16 cellular contexts compared by ENCODE assay signal in the genomic region with DNA sequence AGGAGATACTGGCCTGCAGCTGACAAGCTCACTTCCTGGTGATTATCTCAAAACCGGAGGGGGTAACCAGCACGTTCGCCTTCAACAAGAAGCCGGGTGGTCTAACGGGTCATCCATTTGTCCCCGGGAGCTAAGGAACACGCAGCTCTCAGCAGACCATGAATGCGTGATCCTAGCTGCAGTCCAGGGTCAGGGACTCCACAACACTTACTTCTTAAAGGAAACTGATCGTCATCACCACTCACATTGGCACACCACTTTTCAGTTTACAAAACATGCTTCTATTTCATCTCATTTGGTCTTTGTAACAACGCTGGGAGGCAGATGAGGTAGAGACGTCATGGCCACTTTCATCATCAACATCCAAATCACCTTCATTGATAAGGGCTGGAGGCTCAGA. TPM values are rescaled to one million over a fixed set of nuclear protein-coding genes. Genes with fewer than 3 reads are reported as not detected.
DNase-seq lines count a peak whose midpoint lies in the region; ATAC-seq, FAIRE-seq and TF ChIP-seq lines count a peak whose summit lies in the region.
"Had no signal": no experiment of that assay in that cellular context is flagged by ENCODE, and none has a peak within 500 bp of the region (broad histone marks: within the 10 kb centered on the region; RNA-seq: fewer than 3 reads in every experiment).

No MANE protein-coding gene starts in this region.

- in situ Hi-C loops in K562 (cut with MboI), result no loop called here

- H3K4me2 ChIP-seq in OCI-LY7 (ENCODE audit: low read length), result peak overlapping the region; percentile 87
- no peak overlapping the region for H3K4me2 ChIP-seq in K562 (ENCODE audit: insufficient read depth, low read length)

- TF ChIP-seq CTCF in OCI-LY7 (conservative IDR thresholded peaks at IDR 0.05; ENCODE audit: low read length) (no peak), K562 (IDR thresholded peaks at IDR 0.05 in 2 of 3, conservative IDR thresholded peaks at IDR 0.05 in 1 of 3; ENCODE audit: insufficient read depth in 2 of 3, low read depth in 1 of 3, low read length in 3 of 3) (no peak)

- no peak for TF ChIP-seq RAD21 in K562 (CRISPR knock-in tag; conservative IDR thresholded peaks at IDR 0.05 in 1 of 2, IDR thresholded peaks at IDR 0.05 in 1 of 2)

- H3K36me3 ChIP-seq in OCI-LY7 (ENCODE audit: insufficient read depth, low read length) (peaks cover 71% of the 10 kb centered on the region), K562 (ENCODE audit: control insufficient read depth, insufficient read depth, low read length) (peaks cover 29% of the 10 kb centered on the region; the same call in 1 of the 3 replicates)
- H3K36me3 ChIP-seq: colonic mucosa, right lobe of liver had no signal

- H3K27ac Mint-ChIP-seq in activated naive CD4-positive, alpha-beta T cell treated with anti-CD3 and anti-CD28 coated beads, Interleukin-2, amount 10 ng/mL, durations not matched to agents 7 days and 5 days, result peak overlapping the region; percentile 85
- H3K27ac Mint-ChIP-seq in stimulated activated effector memory CD8-positive, alpha-beta T cell treated with anti-CD3 and anti-CD28 coated beads, Interleukin-12 subunit alpha, Interleukin-12 subunit beta, amount 100 ng/mL, for 72 hours, result no peak overlapping the region

- TF ChIP-seq EP300 in K562 (IDR thresholded peaks at IDR 0.05; ENCODE audit: low read length), result no peak

- peaks cover 63% of the 10 kb centered on the region for H3K4me1 Mint-ChIP-seq in activated naive CD4-positive, alpha-beta T cell treated with anti-CD3 and anti-CD28 coated beads, Interleukin-2, amount 10 ng/mL, durations not matched to agents 7 days and 5 days
- peaks cover 50% of the 10 kb centered on the region for H3K4me1 Mint-ChIP-seq in stimulated activated effector memory CD8-positive, alpha-beta T cell treated with anti-CD3 and anti-CD28 coated beads, Interleukin-12 subunit alpha, Interleukin-12 subunit beta, amount 100 ng/mL, for 72 hours

- no peaks in the 10 kb centered on the region for H3K9me3 ChIP-seq in OCI-LY7 (ENCODE audit: low read length)
- H3K9me3 ChIP-seq in K562 (replicated peaks; ENCODE audit: control insufficient read depth, insufficient read depth, low read depth, low read length), result no peaks in the 10 kb centered on the region
- H3K9me3 ChIP-seq: colonic mucosa, right lobe of liver had no signal

- WGBS in K562 (ENCODE audit: insufficient coverage, low coverage, missing lambda C conversion rate), result 40% methylated on average over 11 of the region's 11 CpGs

- FAIRE-seq in K562 (lab: Jason Lieb, UNC), result no peak

- ATAC-seq in K562, result 0 out of 3 replicates have a peak, but pooled peaks have one; percentile 7
- no peak for ATAC-seq in stimulated activated effector memory CD8-positive, alpha-beta T cell treated with anti-CD3 and anti-CD28 coated beads, Interleukin-12 subunit alpha, Interleukin-12 subunit beta, amount 100 ng/mL, for 72 hours
- no peak for ATAC-seq in GM19463 (IDR thresholded peaks at IDR 0.05; ENCODE audit: unreplicated experiment)
- ATAC-seq: right lobe of liver had no signal

- H2AFZ ChIP-seq in OCI-LY7 (ENCODE audit: low read length) (no peak overlapping the region; the same call in 1 of the 2 replicates), K562 (ENCODE audit: low read depth, low read length) (no peak overlapping the region)

- intact Hi-C loops in OCI-LY7 (cut with micrococcal nuclease; ENCODE audit: unreplicated experiment), result loop anchor here (10.0 kb wide), 1 partner anchor 1312 kb away; no protein-coding TSS in a partner anchor
- intact Hi-C loops in K562 (cut with micrococcal nuclease), result no loop called here

- H3K4me1 ChIP-seq in OCI-LY7 (ENCODE audit: insufficient read depth, low read length, poor library complexity, severe bottlenecking) (peaks cover 58% of the 10 kb centered on the region), K562 (replicated peaks in 1 of 2; ENCODE audit: control insufficient read depth in 2 of 2, insufficient read depth in 2 of 2, low read length in 2 of 2) (peaks cover 31 to 35% of the 10 kb centered on the region in 2 experiments)
- H3K4me1 ChIP-seq: colonic mucosa, right lobe of liver had no signal

- H4K20me1 ChIP-seq in OCI-LY7 (ENCODE audit: insufficient read depth, low read length) (no peaks in the 10 kb centered on the region), K562 (replicated peaks; ENCODE audit: control insufficient read depth, insufficient read depth, low read length) (peaks cover 3% of the 10 kb centered on the region; the same call in 1 of the 2 replicates)

- DNase-seq in activated naive CD4-positive, alpha-beta T cell treated with anti-CD3 and anti-CD28 coated beads, Interleukin-2, amount 10 ng/mL, durations not matched to agents 7 days and 5 days, result no peak
- no peak for DNase-seq in activated naive CD4-positive, alpha-beta T cell (lab: John Stamatoyannopoulos, UW)
- no peak for DNase-seq in OCI-LY7 (ENCODE audit: low spot score)
- DNase-seq in K562 (ENCODE audit: extremely low read depth in 1 of 4, low spot score in 3 of 4), result peak in 1 of 4 experiments; percentile 45
- DNase-seq in stimulated activated effector memory CD8-positive, alpha-beta T cell treated with anti-CD3 and anti-CD28 coated beads, Interleukin-12 subunit alpha, Interleukin-12 subunit beta, amount 100 ng/mL, for 72 hours (ENCODE audit: low spot score in 2 of 2), result no peak
- no peak for DNase-seq in UCSD-AML1 (lab: John Stamatoyannopoulos, UW; ENCODE audit: unreplicated experiment)
- DNase-seq in NCI-H1694 treated with DMSO at 0.1 percent for 48 hours (lab: John Stamatoyannopoulos, UW), result no peak
- DNase-seq: colonic mucosa, GDM1, hypothalamus, MV-4-11, NCI-H524, nucleus accumbens, T1000 had no signal

- no peak for TF ChIP-seq POLR2A in K562 (conservative IDR thresholded peaks at IDR 0.05)

- peaks cover 69% of the 10 kb centered on the region for H3K79me2 ChIP-seq in OCI-LY7 (ENCODE audit: insufficient read depth, low read depth, low read length)
- H3K79me2 ChIP-seq in K562 (ENCODE audit: control insufficient read depth, insufficient read depth, low read length), result peaks cover 45% of the 10 kb centered on the region

- H3K9me2 ChIP-seq in OCI-LY7 (ENCODE audit: insufficient read depth, low read length), result no peaks in the 10 kb centered on the region

- H3K4me3 Mint-ChIP-seq in activated naive CD4-positive, alpha-beta T cell treated with anti-CD3 and anti-CD28 coated beads, Interleukin-2, amount 10 ng/mL, durations not matched to agents 7 days and 5 days, result no peak overlapping the region
- H3K4me3 Mint-ChIP-seq in stimulated activated effector memory CD8-positive, alpha-beta T cell treated with anti-CD3 and anti-CD28 coated beads, Interleukin-12 subunit alpha, Interleukin-12 subunit beta, amount 100 ng/mL, for 72 hours, result peak overlapping the region; percentile 80

- peak overlapping the region; percentile 44 for H3K4me3 ChIP-seq in OCI-LY7 (ENCODE audit: low read depth, low read length, poor library complexity, severe bottlenecking)
- no peak overlapping the region for H3K4me3 ChIP-seq in K562
- H3K4me3 ChIP-seq: colonic mucosa, right lobe of liver had no signal

- no peaks in the 10 kb centered on the region for H3K27me3 Mint-ChIP-seq in activated naive CD4-positive, alpha-beta T cell treated with anti-CD3 and anti-CD28 coated beads, Interleukin-2, amount 10 ng/mL, durations not matched to agents 7 days and 5 days

- peak overlapping the region; percentile 97 for H3K27ac ChIP-seq in OCI-LY7 (ENCODE audit: low read depth, low read length, poor library complexity, severe bottlenecking)
- H3K27ac ChIP-seq in K562 (ENCODE audit: extremely low read depth, low read depth, low read length), result no peak overlapping the region
- H3K27ac ChIP-seq: colonic mucosa, right lobe of liver had no signal

- CTCF ChIA-PET in activated naive CD4-positive, alpha-beta T cell treated with anti-CD3 and anti-CD28 coated beads, Interleukin-2, amount 10 ng/mL, durations not matched to agents 7 days and 5 days (lab: Charles Lee), result interaction anchor here (0.6 kb wide), 1 partner anchor 11 kb away, joined by 3 read pairs; no protein-coding TSS in a partner anchor
- CTCF ChIA-PET in OCI-LY7 (lab: Charles Lee; ENCODE audit: unreplicated experiment) (no interaction called here), K562 (lab: Yijun Ruan, JAX; ENCODE audit: low intra/inter-chr PET ratio) (interaction anchor here (0.6 kb wide), 1 partner anchor 122 kb away, joined by 4 read pairs; no protein-coding TSS in a partner anchor)

- peaks cover 69% of the 10 kb centered on the region for H3K36me3 Mint-ChIP-seq in activated naive CD4-positive, alpha-beta T cell treated with anti-CD3 and anti-CD28 coated beads, Interleukin-2, amount 10 ng/mL, durations not matched to agents 7 days and 5 days
- peaks cover 90% of the 10 kb centered on the region for H3K36me3 Mint-ChIP-seq in stimulated activated effector memory CD8-positive, alpha-beta T cell treated with anti-CD3 and anti-CD28 coated beads, Interleukin-12 subunit alpha, Interleukin-12 subunit beta, amount 100 ng/mL, for 72 hours

- POLR2A ChIA-PET in OCI-LY7 (lab: Charles Lee) (interaction anchor here (0.7 to 2.8 kb wide), 4 partner anchors 9 to 902 kb away, joined by 5 to 12 read pairs (median 10); no protein-coding TSS in a partner anchor), K562 (lab: Yijun Ruan, JAX) (no interaction called here)

- BruUV-seq in OCI-LY7 (replicated peaks; lab: Mats Ljungman, UMichigan) (no TSS peak), K562 (replicated peaks; lab: Mats Ljungman, UMichigan) (no TSS peak)

- no peaks in the 10 kb centered on the region for H3K27me3 ChIP-seq in K562 (ENCODE audit: control insufficient read depth in 2 of 2, insufficient read depth in 2 of 2, low read length in 2 of 2)
- H3K27me3 ChIP-seq: colonic mucosa, right lobe of liver had no signal

- H3K9me3 Mint-ChIP-seq in activated naive CD4-positive, alpha-beta T cell treated with anti-CD3 and anti-CD28 coated beads, Interleukin-2, amount 10 ng/mL, durations not matched to agents 7 days and 5 days, result no peaks in the 10 kb centered on the region
- no peaks in the 10 kb centered on the region for H3K9me3 Mint-ChIP-seq in stimulated activated effector memory CD8-positive, alpha-beta T cell treated with anti-CD3 and anti-CD28 coated beads, Interleukin-12 subunit alpha, Interleukin-12 subunit beta, amount 100 ng/mL, for 72 hours

- peak overlapping the region in 1 of 2 experiments; percentile 81; a peak in 2 of 4 replicates for H3K9ac ChIP-seq in K562 (ENCODE audit: insufficient read depth in 1 of 2, low read depth in 2 of 2, low read length in 2 of 2)

- no peaks in the 10 kb centered on the region for H3K9me1 ChIP-seq in K562 (ENCODE audit: control insufficient read depth, insufficient read depth, low read length)

RNA-seq across cellular contexts. Expression of gene COTL1, which starts 25.2 kb away (rescaled TPM):
- total RNA-seq in OCI-LY7 (2014; rRNA removed; shearing (Covaris generic)), result 119 and 125 TPM in 2 replicates
- total RNA-seq in OCI-LY7 (2022) (214 and 232 TPM in 2 replicates), K562 (2014; rRNA removed) (117 and 145 TPM in 2 replicates), K562 (2014; rRNA removed; fragmentation: Illumina TruSeq; extraction: Trizol) (49.5 and 60.5 TPM in 2 replicates), K562 (2015; rRNA removed; fragmentation: Illumina TruSeq; extraction: Trizol) (71.8 and 72.5 TPM in 2 replicates), K562 (2021) (185 and 186 TPM in 2 replicates)
- 27.5 and 42.5 TPM in 2 replicates for total RNA-seq in K562 (2011; cell fraction: chromatin; rRNA removed; ENCODE audit: low replicate concordance)
- total RNA-seq in K562 (2011; cell fraction: nucleolus; rRNA removed), result 32.2 and 34.5 TPM in 2 replicates
- 35.0 and 39.8 TPM in 2 replicates for total RNA-seq in K562 (2011; cell fraction: nucleoplasm; rRNA removed)
- polyA plus RNA-seq in K562 (2011; rRNA removed) (33.9 and 39.4 TPM in 2 replicates), K562 (2014; fragmentation: Illumina TruSeq; extraction: Trizol) (161 TPM in 2 replicates), K562 (2014; fragmentation: Nextera tagmentation; extraction: Ambion mirVana) (10 to 100 TPM; 27.7 to 33.4 TPM), K562 (2014; rRNA removed) (91.2 and 100 TPM in 2 replicates)
- 54.4 and 79.1 TPM in 2 replicates for polyA plus RNA-seq in K562 (2011; cell fraction: cytosol; rRNA removed)
- polyA plus RNA-seq in K562 (2011; cell fraction: nucleus; rRNA removed), result 33.5 and 46.0 TPM in 2 replicates
- polyA plus RNA-seq in K562 (2012), result 111 and 131 TPM in 2 replicates
- polyA minus RNA-seq in K562 (2011; rRNA and poly(A)+ RNA removed), result 21.2 and 25.2 TPM in 2 replicates
- polyA minus RNA-seq in K562 (2011; cell fraction: cytosol; rRNA and poly(A)+ RNA removed), result 32.1 and 32.6 TPM in 2 replicates
- 15.1 and 19.7 TPM in 2 replicates for polyA minus RNA-seq in K562 (2011; cell fraction: nucleus; rRNA and poly(A)+ RNA removed)

RNA-seq across cellular contexts. Expression of gene KLHL36, which starts 55.6 kb away (rescaled TPM):
- total RNA-seq in OCI-LY7 (2014; rRNA removed; shearing (Covaris generic)), result 50.1 and 58.9 TPM in 2 replicates
- total RNA-seq in OCI-LY7 (2022) (66.1 and 69.0 TPM in 2 replicates), K562 (2014; rRNA removed) (30.6 and 40.4 TPM in 2 replicates), K562 (2014; rRNA removed; fragmentation: Illumina TruSeq; extraction: Trizol) (15.5 and 16.6 TPM in 2 replicates), K562 (2015; rRNA removed; fragmentation: Illumina TruSeq; extraction: Trizol) (18.5 and 21.1 TPM in 2 replicates), K562 (2021) (48.6 and 51.2 TPM in 2 replicates)
- 52.2 and 130 TPM in 2 replicates for total RNA-seq in K562 (2011; cell fraction: chromatin; rRNA removed; ENCODE audit: low replicate concordance)
- 84.1 and 104 TPM in 2 replicates for total RNA-seq in K562 (2011; cell fraction: nucleolus; rRNA removed)
- total RNA-seq in K562 (2011; cell fraction: nucleoplasm; rRNA removed), result 79.9 and 86.4 TPM in 2 replicates
- polyA plus RNA-seq in K562 (2011; rRNA removed) (25.6 and 34.8 TPM in 2 replicates), K562 (2014; fragmentation: Illumina TruSeq; extraction: Trizol) (16.5 and 20.7 TPM in 2 replicates), K562 (2014; fragmentation: Nextera tagmentation; extraction: Ambion mirVana) (1 to 10 TPM; 2.1 to 2.5 TPM), K562 (2014; rRNA removed) (25.4 and 30.1 TPM in 2 replicates)
- polyA plus RNA-seq in K562 (2011; cell fraction: cytosol; rRNA removed), result 33.1 and 49.1 TPM in 2 replicates
- 59.7 and 85.8 TPM in 2 replicates for polyA plus RNA-seq in K562 (2011; cell fraction: nucleus; rRNA removed)
- 22.4 and 33.6 TPM in 2 replicates for polyA plus RNA-seq in K562 (2012)
- 31.9 and 39.3 TPM in 2 replicates for polyA minus RNA-seq in K562 (2011; rRNA and poly(A)+ RNA removed)
- 43.7 and 62.8 TPM in 2 replicates for polyA minus RNA-seq in K562 (2011; cell fraction: cytosol; rRNA and poly(A)+ RNA removed)
- polyA minus RNA-seq in K562 (2011; cell fraction: nucleus; rRNA and poly(A)+ RNA removed), result 33.7 and 40.1 TPM in 2 replicates
